In genomic region chr3:82715091-82715856, GRCh38 we compare ENCODE assay signal across 16 cellular contexts.
DNase-seq lines count a peak whose midpoint lies in the region; ATAC-seq and TF ChIP-seq lines count a peak whose summit lies in the region.
"Had no signal": no experiment of that assay in that cellular context is flagged by ENCODE, and none has a peak within 500 bp of the region (broad histone marks: within the 10 kb centered on the region; RNA-seq: fewer than 3 reads in every experiment).

No MANE protein-coding gene starts in this region.

- intact Hi-C loops in spleen (cut with DNase I; ENCODE audit: low total_unique reads) (no loop called here), adrenal gland (cut with DNase I) (no loop called here)

- H3K4me1 ChIP-seq in GM23338 (ENCODE audit: insufficient read depth) (no peaks in the 10 kb centered on the region), endodermal cell (ENCODE audit: control insufficient read depth, insufficient read depth, low read length) (no peaks in the 10 kb centered on the region), spleen (no peaks in the 10 kb centered on the region), adrenal gland (replicated peaks in 1 of 2) (no peaks in the 10 kb centered on the region)
- H3K4me1 ChIP-seq: BLaER1 treated with 17β-estradiol and CSF1 and Interleukin-3, amounts not matched to agents 10 nM and 100 nM had no signal

- H3K27ac ChIP-seq in GM23338 (ENCODE audit: low read depth) (no peak overlapping the region), endodermal cell (ENCODE audit: low read depth, low read length) (no peak overlapping the region), spleen (no peak overlapping the region), adrenal gland (no peak overlapping the region)
- H3K27ac ChIP-seq: BLaER1 treated with 17β-estradiol and CSF1 and Interleukin-3, amounts not matched to agents 10 nM and 100 nM; HL-60 had no signal

- H3K27me3 ChIP-seq in GM23338 (ENCODE audit: insufficient read depth), result no peaks in the 10 kb centered on the region
- H3K27me3 ChIP-seq in endodermal cell (ENCODE audit: control insufficient read depth, insufficient read depth, low read length, poor library complexity, severe bottlenecking), result no peaks in the 10 kb centered on the region
- H3K27me3 ChIP-seq in spleen (replicated peaks in 1 of 7), result no peaks in the 10 kb centered on the region
- no peaks in the 10 kb centered on the region for H3K27me3 ChIP-seq in adrenal gland
- H3K27me3 ChIP-seq: BLaER1 treated with 17β-estradiol and CSF1 and Interleukin-3, amounts not matched to agents 10 nM and 100 nM had no signal

- DNase-seq in Daoy (ENCODE audit: low read depth), result peak; percentile 1
- no peak for DNase-seq in GM23338 (ENCODE audit: low spot score)
- peak; percentile 42 for DNase-seq in endodermal cell
- peak; percentile 65 for DNase-seq in spleen
- no peak for DNase-seq in adrenal gland
- no peak for DNase-seq in KG1 (lab: John Stamatoyannopoulos, UW)
- DNase-seq: Calu3; CD8-positive, alpha-beta T cell; DMS79 treated with DMSO at 0.1 percent for 48 hours; EL; GDM1; HCEC 1CT had no signal

- ATAC-seq in GM23338 (no peak), GM18907 (IDR thresholded peaks at IDR 0.05; ENCODE audit: unreplicated experiment) (no peak)
- ATAC-seq: CD8-positive, alpha-beta T cell had no signal

- peaks cover 20% of the 10 kb centered on the region for H3K9me3 Mint-ChIP-seq in GM23338
- H3K9me3 Mint-ChIP-seq in endodermal cell, result peaks cover 12% of the 10 kb centered on the region

- no peak overlapping the region for H3K27ac Mint-ChIP-seq in GM23338
- H3K27ac Mint-ChIP-seq in endodermal cell, result no peak overlapping the region
- H3K27ac Mint-ChIP-seq: B cell; CD8-positive, alpha-beta T cell had no signal

- H3K9me3 ChIP-seq in endodermal cell (ENCODE audit: control insufficient read depth, low read length) (no peaks in the 10 kb centered on the region), spleen (peaks cover 0 to 36% (median 13%) of the 10 kb centered on the region in 8 donors), adrenal gland (replicated peaks in 1 of 3) (no peaks in the 10 kb centered on the region)

- H3K4me3 Mint-ChIP-seq in GM23338, result no peak overlapping the region
- H3K4me3 Mint-ChIP-seq in endodermal cell, result no peak overlapping the region
- H3K4me3 Mint-ChIP-seq: B cell; CD8-positive, alpha-beta T cell had no signal

- H3K4me3 ChIP-seq in GM23338 (no peak overlapping the region), endodermal cell (ENCODE audit: low read length) (no peak overlapping the region), spleen (no peak overlapping the region), adrenal gland (no peak overlapping the region)
- H3K4me3 ChIP-seq: BLaER1 treated with 17β-estradiol and CSF1 and Interleukin-3, amounts not matched to agents 10 nM and 100 nM had no signal

- H3K36me3 ChIP-seq in GM23338 (ENCODE audit: insufficient read depth) (no peaks in the 10 kb centered on the region), endodermal cell (ENCODE audit: control insufficient read depth, insufficient read depth, low read length) (no peaks in the 10 kb centered on the region), spleen (no peaks in the 10 kb centered on the region), adrenal gland (replicated peaks in 1 of 2) (no peaks in the 10 kb centered on the region)
- H3K36me3 ChIP-seq: BLaER1 treated with 17β-estradiol and CSF1 and Interleukin-3, amounts not matched to agents 10 nM and 100 nM had no signal

- H4K20me1 ChIP-seq in GM23338 (replicated peaks; ENCODE audit: insufficient read depth), result no peaks in the 10 kb centered on the region
- H4K20me1 ChIP-seq: BLaER1 treated with 17β-estradiol and CSF1 and Interleukin-3, amounts not matched to agents 10 nM and 100 nM had no signal

- no peaks in the 10 kb centered on the region for H3K79me2 ChIP-seq in GM23338 (replicated peaks; ENCODE audit: insufficient read depth)

- no peak overlapping the region for H3K4me2 ChIP-seq in GM23338
- H3K4me2 ChIP-seq: BLaER1 treated with 17β-estradiol and CSF1 and Interleukin-3, amounts not matched to agents 10 nM and 100 nM had no signal

- 94 to 98% methylated on average over 16 to 53 of the region's 53 CpGs for WGBS in endodermal cell (ENCODE audit: insufficient coverage in 1 of 2, insufficient read length in 1 of 2), 2 experiments
- 90 to 93% (median 92%) methylated on average over 33 to 53 of the region's 53 CpGs for WGBS in spleen, 5 donors
- WGBS in adrenal gland, 4 donors, result 87 to 94% (median 88%) methylated on average over 19 to 53 of the region's 53 CpGs

- H3K9me2 ChIP-seq in GM23338 (ENCODE audit: insufficient read depth), result 0 out of 2 replicates have a peak, but pooled peaks cover 4% of the 10 kb centered on the region

- peak in 1 of 2 experiments; percentile 25; a peak in 1 of 4 replicates for TF ChIP-seq CTCF in GM23338 (conservative IDR thresholded peaks at IDR 0.05; ENCODE audit: low read depth in 2 of 2)
- no peak for TF ChIP-seq CTCF in endodermal cell (conservative IDR thresholded peaks at IDR 0.05)
- TF ChIP-seq CTCF in spleen (IDR thresholded peaks at IDR 0.05 in 8 of 11, conservative IDR thresholded peaks at IDR 0.05 in 3 of 11), result no peak
- TF ChIP-seq CTCF in adrenal gland (IDR thresholded peaks at IDR 0.05), result no peak

- H3F3A ChIP-seq in GM23338 (replicated peaks; ENCODE audit: low read depth), result no peaks in the 10 kb centered on the region

- H3K36me3 Mint-ChIP-seq in GM23338 (ENCODE audit: low read depth) (peaks cover 23% of the 10 kb centered on the region), endodermal cell (ENCODE audit: low read depth) (no peaks in the 10 kb centered on the region)
- H3K36me3 Mint-ChIP-seq: CD8-positive, alpha-beta T cell had no signal

- H3K27me3 Mint-ChIP-seq in GM23338 (ENCODE audit: insufficient read depth, low read depth, poor library complexity) (peaks cover 1% of the 10 kb centered on the region), endodermal cell (ENCODE audit: insufficient read depth) (no peaks in the 10 kb centered on the region)
- H3K27me3 Mint-ChIP-seq: B cell had no signal

- H3K9ac ChIP-seq in endodermal cell (ENCODE audit: extremely low read depth, low read length, poor library complexity, severe bottlenecking), result no peak overlapping the region
- H3K9ac ChIP-seq: BLaER1 treated with 17β-estradiol and CSF1 and Interleukin-3, amounts not matched to agents 10 nM and 100 nM had no signal

- peak overlapping the region; percentile 74; the same call in 1 of the 2 replicates for H2AFZ ChIP-seq in GM23338

- TF ChIP-seq POLR2A in spleen (IDR thresholded peaks at IDR 0.05), result no peak
- TF ChIP-seq POLR2A in adrenal gland (IDR thresholded peaks at IDR 0.05), result no peak

- H3K4me1 Mint-ChIP-seq in GM23338 (no peaks in the 10 kb centered on the region), endodermal cell (no peaks in the 10 kb centered on the region)
- H3K4me1 Mint-ChIP-seq: B cell had no signal

TF ChIP-seq in GM23338, 12 proteins besides CTCF, POLR2A, EP300 and RAD21:
- TF ChIP-seq ZNF331 (CRISPR knock-in tag; IDR thresholded peaks at IDR 0.05; ENCODE audit: low read depth) (no peak), EZH2 (IDR thresholded peaks at IDR 0.05; ENCODE audit: low read depth, unreplicated experiment) (no peak), JUNB (IDR thresholded peaks at IDR 0.05; ENCODE audit: unreplicated experiment) (no peak), POLR2AphosphoS5 (IDR thresholded peaks at IDR 0.05; ENCODE audit: low read depth) (no peak), ZNF114 (CRISPR knock-in tag; IDR thresholded peaks at IDR 0.05) (no peak), STAT1 (IDR thresholded peaks at IDR 0.05; ENCODE audit: unreplicated experiment) (no peak)
- TF ChIP-seq, protein P1, sequence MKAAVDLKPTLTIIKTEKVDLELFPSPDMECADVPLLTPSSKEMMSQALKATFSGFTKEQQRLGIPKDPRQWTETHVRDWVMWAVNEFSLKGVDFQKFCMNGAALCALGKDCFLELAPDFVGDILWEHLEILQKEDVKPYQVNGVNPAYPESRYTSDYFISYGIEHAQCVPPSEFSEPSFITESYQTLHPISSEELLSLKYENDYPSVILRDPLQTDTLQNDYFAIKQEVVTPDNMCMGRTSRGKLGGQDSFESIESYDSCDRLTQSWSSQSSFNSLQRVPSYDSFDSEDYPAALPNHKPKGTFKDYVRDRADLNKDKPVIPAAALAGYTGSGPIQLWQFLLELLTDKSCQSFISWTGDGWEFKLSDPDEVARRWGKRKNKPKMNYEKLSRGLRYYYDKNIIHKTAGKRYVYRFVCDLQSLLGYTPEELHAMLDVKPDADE (IDR thresholded peaks at IDR 0.05), result no peak
- TF ChIP-seq, protein P2, sequence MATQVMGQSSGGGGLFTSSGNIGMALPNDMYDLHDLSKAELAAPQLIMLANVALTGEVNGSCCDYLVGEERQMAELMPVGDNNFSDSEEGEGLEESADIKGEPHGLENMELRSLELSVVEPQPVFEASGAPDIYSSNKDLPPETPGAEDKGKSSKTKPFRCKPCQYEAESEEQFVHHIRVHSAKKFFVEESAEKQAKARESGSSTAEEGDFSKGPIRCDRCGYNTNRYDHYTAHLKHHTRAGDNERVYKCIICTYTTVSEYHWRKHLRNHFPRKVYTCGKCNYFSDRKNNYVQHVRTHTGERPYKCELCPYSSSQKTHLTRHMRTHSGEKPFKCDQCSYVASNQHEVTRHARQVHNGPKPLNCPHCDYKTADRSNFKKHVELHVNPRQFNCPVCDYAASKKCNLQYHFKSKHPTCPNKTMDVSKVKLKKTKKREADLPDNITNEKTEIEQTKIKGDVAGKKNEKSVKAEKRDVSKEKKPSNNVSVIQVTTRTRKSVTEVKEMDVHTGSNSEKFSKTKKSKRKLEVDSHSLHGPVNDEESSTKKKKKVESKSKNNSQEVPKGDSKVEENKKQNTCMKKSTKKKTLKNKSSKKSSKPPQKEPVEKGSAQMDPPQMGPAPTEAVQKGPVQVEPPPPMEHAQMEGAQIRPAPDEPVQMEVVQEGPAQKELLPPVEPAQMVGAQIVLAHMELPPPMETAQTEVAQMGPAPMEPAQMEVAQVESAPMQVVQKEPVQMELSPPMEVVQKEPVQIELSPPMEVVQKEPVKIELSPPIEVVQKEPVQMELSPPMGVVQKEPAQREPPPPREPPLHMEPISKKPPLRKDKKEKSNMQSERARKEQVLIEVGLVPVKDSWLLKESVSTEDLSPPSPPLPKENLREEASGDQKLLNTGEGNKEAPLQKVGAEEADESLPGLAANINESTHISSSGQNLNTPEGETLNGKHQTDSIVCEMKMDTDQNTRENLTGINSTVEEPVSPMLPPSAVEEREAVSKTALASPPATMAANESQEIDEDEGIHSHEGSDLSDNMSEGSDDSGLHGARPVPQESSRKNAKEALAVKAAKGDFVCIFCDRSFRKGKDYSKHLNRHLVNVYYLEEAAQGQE (IDR thresholded peaks at IDR 0.05; ENCODE audit: unreplicated experiment), result no peak

Comparison
In these comparisons a context has a peak if more than half of its experiments do, and no peak if none do; other contexts are left out.
1. DNase-seq: peak in Daoy (single experiment), endodermal cell (single experiment) and spleen (single experiment); none in GM23338 (single experiment), adrenal gland (0 of 7) and KG1 (single experiment).